8 cellular contexts compared by ENCODE assay signal in genomic region chr7:114084381-114085312, GRCh38.
DNase-seq lines count a peak whose midpoint lies in the region; ATAC-seq, FAIRE-seq and TF ChIP-seq lines count a peak whose summit lies in the region.

No MANE protein-coding gene starts in this region.

- no peaks in the 10 kb centered on the region for H3K36me3 ChIP-seq in HUES6 (ENCODE audit: control insufficient read depth, insufficient read depth, low read length)
- H3K36me3 ChIP-seq in gastroesophageal sphincter, result no peaks in the 10 kb centered on the region
- H3K36me3 ChIP-seq in neutrophil, result no peaks in the 10 kb centered on the region

- TF ChIP-seq POLR2A in gastroesophageal sphincter (IDR thresholded peaks at IDR 0.05), result peak in 1 of 2 donors; percentile 10

- H3K4me1 ChIP-seq in HUES6 (ENCODE audit: control insufficient read depth, insufficient read depth, low read length), result peaks cover 15% of the 10 kb centered on the region; the same call in 1 of the 2 replicates
- H3K4me1 ChIP-seq in gastroesophageal sphincter, result peaks cover 0 to 33% (median 0%) of the 10 kb centered on the region in 3 donors
- peaks cover 27 to 34% of the 10 kb centered on the region in 2 experiments for H3K4me1 ChIP-seq in neutrophil (ENCODE audit: control insufficient read depth in 1 of 2, insufficient read depth in 1 of 2, low read depth in 1 of 2, low read length in 1 of 2)

- peak overlapping the region; percentile 73 for H3K27ac Mint-ChIP-seq in T-helper 1 cell treated with Interleukin-12 subunit alpha and Interleukin-12 subunit beta and Interleukin-4 antibody, amounts not matched to agents 30 μg/mL and 1 μg/mL, for 36 hours
- no peak overlapping the region for H3K27ac Mint-ChIP-seq in activated B cell treated with CpG ODN at 0.5 μM for 24 hours

- FAIRE-seq in D721Med (lab: Jason Lieb, UNC), result no peak

- H3K4me1 Mint-ChIP-seq in T-helper 1 cell treated with Interleukin-12 subunit alpha and Interleukin-12 subunit beta and Interleukin-4 antibody, amounts not matched to agents 30 μg/mL and 1 μg/mL, for 36 hours (ENCODE audit: low read depth), result peaks cover 29% of the 10 kb centered on the region
- H3K4me1 Mint-ChIP-seq in activated B cell treated with CpG ODN at 0.5 μM for 24 hours, result peaks cover 53% of the 10 kb centered on the region

- H3K9me3 Mint-ChIP-seq in T-helper 1 cell treated with Interleukin-12 subunit alpha and Interleukin-12 subunit beta and Interleukin-4 antibody, amounts not matched to agents 30 μg/mL and 1 μg/mL, for 36 hours, result no peaks in the 10 kb centered on the region
- no peaks in the 10 kb centered on the region for H3K9me3 Mint-ChIP-seq in activated B cell treated with CpG ODN at 0.5 μM for 24 hours

- CTCF ChIA-PET in activated B cell treated with CpG ODN at 0.5 μM for 24 hours (lab: Charles Lee), result no interaction called here

- POLR2A ChIA-PET in activated B cell treated with CpG ODN at 0.5 μM for 24 hours (lab: Charles Lee), result no interaction called here

- peak overlapping the region; percentile 49 for H3K9ac ChIP-seq in HUES6 (ENCODE audit: low read length)

- H3K27me3 ChIP-seq in HUES6 (ENCODE audit: control insufficient read depth, insufficient read depth, low read length), result peaks cover 95% of the 10 kb centered on the region
- H3K27me3 ChIP-seq in gastroesophageal sphincter, result peaks cover 22% of the 10 kb centered on the region
- peaks cover 100% of the 10 kb centered on the region for H3K27me3 ChIP-seq in neutrophil

- 2% methylated on average over 16 to 25 of the region's 67 CpGs for WGBS in gastroesophageal sphincter (ENCODE audit: low coverage in 1 of 2), 2 donors

- ATAC-seq in activated B cell treated with CpG ODN at 0.5 μM for 24 hours (ENCODE audit: low read depth) (no peak), gastroesophageal sphincter (peak; percentile 2), HG03439 (IDR thresholded peaks at IDR 0.05; ENCODE audit: unreplicated experiment) (no peak)

- peaks cover 90% of the 10 kb centered on the region for H3K27me3 Mint-ChIP-seq in T-helper 1 cell treated with Interleukin-12 subunit alpha and Interleukin-12 subunit beta and Interleukin-4 antibody, amounts not matched to agents 30 μg/mL and 1 μg/mL, for 36 hours (ENCODE audit: low read depth)
- peaks cover 70% of the 10 kb centered on the region for H3K27me3 Mint-ChIP-seq in activated B cell treated with CpG ODN at 0.5 μM for 24 hours

- DNase-seq in T-helper 1 cell, result no peak
- no peak for DNase-seq in activated B cell treated with CpG ODN at 0.5 μM for 24 hours
- no peak for DNase-seq in D721Med (ENCODE audit: insufficient read length, low spot score)

- TF ChIP-seq EP300 in gastroesophageal sphincter (IDR thresholded peaks at IDR 0.05), result no peak

- H3K4me3 Mint-ChIP-seq in T-helper 1 cell treated with Interleukin-12 subunit alpha and Interleukin-12 subunit beta and Interleukin-4 antibody, amounts not matched to agents 30 μg/mL and 1 μg/mL, for 36 hours, result peak overlapping the region; percentile 85
- peak overlapping the region; percentile 89 for H3K4me3 Mint-ChIP-seq in activated B cell treated with CpG ODN at 0.5 μM for 24 hours

- H3K4me3 ChIP-seq in HUES6 (ENCODE audit: low read depth, low read length) (peak overlapping the region; percentile 87), gastroesophageal sphincter (peak overlapping the region; percentile 78 to 89), neutrophil (ENCODE audit: low read depth in 1 of 2, low read length in 1 of 2) (peak overlapping the region; percentile 30 to 41)

- H3K36me3 Mint-ChIP-seq in T-helper 1 cell treated with Interleukin-12 subunit alpha and Interleukin-12 subunit beta and Interleukin-4 antibody, amounts not matched to agents 30 μg/mL and 1 μg/mL, for 36 hours (ENCODE audit: low read depth), result peaks cover 2% of the 10 kb centered on the region
- H3K36me3 Mint-ChIP-seq in activated B cell treated with CpG ODN at 0.5 μM for 24 hours (ENCODE audit: low read depth), result no peaks in the 10 kb centered on the region

- H3K9me3 ChIP-seq in HUES6 (ENCODE audit: control insufficient read depth, insufficient read depth, low read depth, low read length) (no peaks in the 10 kb centered on the region), gastroesophageal sphincter (no peaks in the 10 kb centered on the region), neutrophil (no peaks in the 10 kb centered on the region)

- H3K27ac ChIP-seq in HUES6 (ENCODE audit: low read depth, low read length), result no peak overlapping the region
- H3K27ac ChIP-seq in gastroesophageal sphincter, result peak overlapping the region; percentile 94 to 99 (median 96)
- H3K27ac ChIP-seq in neutrophil, result no peak overlapping the region

- TF ChIP-seq CTCF in activated B cell treated with CpG ODN at 0.5 μM for 24 hours (IDR thresholded peaks at IDR 0.05) (no peak), gastroesophageal sphincter (IDR thresholded peaks at IDR 0.05) (no peak), neutrophil (IDR thresholded peaks at IDR 0.05) (no peak), D721Med (IDR thresholded peaks at IDR 0.05; ENCODE audit: insufficient read depth, missing control alignments) (no peak)

- intact Hi-C loops in activated B cell treated with CpG ODN at 0.5 μM for 24 hours (cut with micrococcal nuclease), result loop anchor here (10.0 kb wide), 2 partner anchors 320 to 1620 kb away; no protein-coding TSS in a partner anchor

Comparison
In these comparisons a context has a peak if more than half of its experiments do, and no peak if none do; other contexts are left out.
1. H3K27ac ChIP-seq: peak in gastroesophageal sphincter (4 of 4); none in HUES6 (single experiment) and neutrophil (single experiment).
2. H3K4me3 ChIP-seq: peak in every context shown above with its lines; median percentile 87 in HUES6; 84 in gastroesophageal sphincter; 36 in neutrophil.